Comparison of ENCODE assay signal across 19 cellular contexts in the genomic region with DNA sequence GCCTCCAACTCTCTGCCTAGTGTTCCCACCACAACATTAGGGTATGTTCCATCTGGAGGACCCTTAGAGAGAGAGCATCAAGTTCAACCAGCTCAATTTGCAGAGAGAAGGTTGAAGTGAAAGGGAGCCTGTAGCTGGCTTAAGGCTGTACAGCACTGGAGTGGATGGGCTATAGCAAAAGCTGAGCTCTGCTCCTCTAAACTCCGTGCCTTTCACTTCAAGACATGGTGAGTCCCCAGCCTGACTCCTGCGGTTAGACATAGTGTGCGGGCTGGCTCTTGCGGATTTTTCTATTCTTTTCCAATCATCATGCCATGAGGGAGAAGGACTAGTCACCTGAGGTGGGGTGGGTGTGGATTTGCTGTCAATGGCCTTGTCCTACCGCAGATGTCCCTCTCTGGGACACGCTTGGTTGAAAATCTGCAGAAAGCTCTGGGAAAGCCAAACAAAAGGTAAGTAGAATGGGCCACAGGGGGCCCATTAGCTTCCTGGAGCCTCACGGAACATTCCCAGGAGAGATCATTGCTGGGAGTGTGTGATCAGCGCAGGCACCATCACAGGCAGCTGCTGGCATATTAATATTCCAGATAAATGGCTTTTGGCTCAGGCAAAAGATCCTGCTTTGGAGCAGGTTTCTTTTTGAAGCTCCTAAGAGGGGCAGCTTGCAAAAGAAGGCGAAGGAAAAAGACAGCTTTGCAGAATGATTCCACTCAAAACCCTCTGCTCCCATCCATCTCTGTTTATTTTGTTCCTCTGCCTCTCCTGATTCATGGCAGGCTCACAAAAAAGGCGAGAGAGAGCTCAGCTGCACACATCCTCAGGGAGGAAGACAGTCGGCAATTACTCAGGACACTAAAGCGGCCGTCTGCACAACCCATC.
DNase-seq lines count a peak whose midpoint lies in the region; ATAC-seq and TF ChIP-seq lines count a peak whose summit lies in the region.
"Had no signal": no experiment of that assay in that cellular context is flagged by ENCODE, and none has a peak within 500 bp of the region (broad histone marks: within the 10 kb centered on the region; RNA-seq: fewer than 3 reads in every experiment).

No MANE protein-coding gene starts in this region.

- no peak for ATAC-seq in HG02885 (IDR thresholded peaks at IDR 0.05; ENCODE audit: poor library complexity, unreplicated experiment)
- ATAC-seq: activated T-cell treated with anti-CD3 and anti-CD28 coated beads, Interleukin-2, amount 50 U/mL, for 4 hours; effector memory CD8-positive, alpha-beta T cell; stimulated activated effector memory CD8-positive, alpha-beta T cell treated with anti-CD3 and anti-CD28 coated beads, Interleukin-12 subunit alpha, Interleukin-12 subunit beta, amount 100 ng/mL, for 72 hours had no signal

- H3K36me3 Mint-ChIP-seq in mesothelial cell of epicardium: no peaks in the 10 kb centered on the region
- H3K36me3 Mint-ChIP-seq: stimulated activated effector memory CD8-positive, alpha-beta T cell treated with anti-CD3 and anti-CD28 coated beads, Interleukin-12 subunit alpha, Interleukin-12 subunit beta, amount 100 ng/mL, for 72 hours had no signal

- H3K27ac Mint-ChIP-seq in mesothelial cell of epicardium: peak overlapping the region; percentile 66
- H3K27ac Mint-ChIP-seq: effector memory CD8-positive, alpha-beta T cell; stimulated activated effector memory CD8-positive, alpha-beta T cell treated with anti-CD3 and anti-CD28 coated beads, Interleukin-12 subunit alpha, Interleukin-12 subunit beta, amount 100 ng/mL, for 72 hours had no signal

- TF ChIP-seq POLR2A in erythroblast (IDR thresholded peaks at IDR 0.05; ENCODE audit: low read length): no peak

- H3K4me3 Mint-ChIP-seq in mesothelial cell of epicardium: no peak overlapping the region
- H3K4me3 Mint-ChIP-seq: activated T-cell treated with anti-CD3 and anti-CD28 coated beads, Interleukin-2, amount 50 U/mL, for 4 hours; effector memory CD8-positive, alpha-beta T cell; stimulated activated effector memory CD8-positive, alpha-beta T cell treated with anti-CD3 and anti-CD28 coated beads, Interleukin-12 subunit alpha, Interleukin-12 subunit beta, amount 100 ng/mL, for 72 hours had no signal

- no peaks in the 10 kb centered on the region for H3K9me3 Mint-ChIP-seq in mesothelial cell of epicardium
- H3K9me3 Mint-ChIP-seq: effector memory CD8-positive, alpha-beta T cell had no signal

- TF ChIP-seq CTCF in mesothelial cell of epicardium (IDR thresholded peaks at IDR 0.05; ENCODE audit: unreplicated experiment): no peak

- DNase-seq in DMS153 treated with DMSO at 0.1 percent for 48 hours (lab: John Stamatoyannopoulos, UW; ENCODE audit: unreplicated experiment) (peak; percentile 94), NCI-H1436 (lab: John Stamatoyannopoulos, UW) (peak; percentile 66), NCI-H526 treated with DMSO at 0.1 percent for 48 hours (lab: John Stamatoyannopoulos, UW) (peak; percentile 35), mesothelial cell of epicardium (ENCODE audit: low spot score in 2 of 2, unreplicated experiment in 2 of 2) (no peak), erythroblast (lab: John Stamatoyannopoulos, UW) (no peak), NCI-H524 treated with DMSO at 0.1 percent for 48 hours (lab: John Stamatoyannopoulos, UW) (no peak), ureter (ENCODE audit: low spot score) (no peak)
- DNase-seq: activated CD4-positive, alpha-beta T cell treated with anti-CD3 and anti-CD28 coated beads, Interleukin-2, amount 50 U/mL, for 4 hours; activated T-cell treated with anti-CD3 and anti-CD28 coated beads, Interleukin-2, amount 50 U/mL, for 4 hours; Caco-2; central memory CD4-positive, alpha-beta T cell; effector memory CD8-positive, alpha-beta T cell; foreskin fibroblast; KBM-7; NCI-H2029 treated with DMSO at 0.1 percent for 48 hours; PC-9; upper lobe of left lung had no signal

- H3K4me1 Mint-ChIP-seq in mesothelial cell of epicardium: peaks cover 26% of the 10 kb centered on the region
- H3K4me1 Mint-ChIP-seq: stimulated activated effector memory CD8-positive, alpha-beta T cell treated with anti-CD3 and anti-CD28 coated beads, Interleukin-12 subunit alpha, Interleukin-12 subunit beta, amount 100 ng/mL, for 72 hours had no signal

- no peaks in the 10 kb centered on the region for H3K27me3 Mint-ChIP-seq in mesothelial cell of epicardium (ENCODE audit: low read depth)

Comparison
In these comparisons a context has a peak if more than half of its experiments do, and no peak if none do; other contexts are left out.
1. DNase-seq: peak in DMS153 treated with DMSO at 0.1 percent for 48 hours (single experiment), NCI-H1436 (single experiment) and NCI-H526 treated with DMSO at 0.1 percent for 48 hours (single experiment); none in mesothelial cell of epicardium (0 of 2), erythroblast (0 of 2), NCI-H524 treated with DMSO at 0.1 percent for 48 hours (single experiment) and ureter (single experiment).